Comparison of ENCODE assay signal across 16 cellular contexts in genomic region chr12:124737040-124737419, GRCh38.
DNase-seq lines count a peak whose midpoint lies in the region; ATAC-seq lines count a peak whose summit lies in the region.
"Had no signal": no experiment of that assay in that cellular context is flagged by ENCODE, and none has a peak within 500 bp of the region (broad histone marks: within the 10 kb centered on the region; RNA-seq: fewer than 3 reads in every experiment).

No MANE protein-coding gene starts in this region.

- H3K4me1 Mint-ChIP-seq in dendritic cell treated with granulocyte-macrophage colony-stimulating factor and Interleukin-4, amounts not matched to agents 40 ng/mL and 50 ng/mL, for 4 days (ENCODE audit: low read depth), result peaks cover 74% of the 10 kb centered on the region

- peak overlapping the region; percentile 11 for H2AK5ac ChIP-seq in neuronal stem cell (ENCODE audit: low read depth, low read length)

- H3K4me1 ChIP-seq in neuronal stem cell (ENCODE audit: control insufficient read depth in 2 of 2, insufficient read depth in 1 of 2, low read depth in 1 of 2, low read length in 2 of 2), result peaks cover 18 to 24% of the 10 kb centered on the region in 2 donors

- H2BK12ac ChIP-seq in neuronal stem cell (ENCODE audit: low read length), result no peak overlapping the region

- H3K9me3 ChIP-seq in neuronal stem cell (replicated peaks in 1 of 2; ENCODE audit: control insufficient read depth in 2 of 2, insufficient read depth in 1 of 2, low read depth in 1 of 2, low read length in 2 of 2), result peaks cover 5 to 9% of the 10 kb centered on the region in 2 donors
- H3K9me3 ChIP-seq: breast epithelium had no signal

- no peak for ATAC-seq in HG03520 (IDR thresholded peaks at IDR 0.05; ENCODE audit: unreplicated experiment)
- no peak for ATAC-seq in HG02885 (IDR thresholded peaks at IDR 0.05; ENCODE audit: poor library complexity, unreplicated experiment)
- ATAC-seq: stimulated activated naive B cell treated with anti-CD40 and anti-IgM and Interleukin-4, amounts not matched to agents 10 μg/mL and 1 μg/mL and 100 μg/mL, for 72 hours had no signal

- peak overlapping the region; percentile 20 for H3K27ac Mint-ChIP-seq in dendritic cell treated with granulocyte-macrophage colony-stimulating factor and Interleukin-4, amounts not matched to agents 40 ng/mL and 50 ng/mL, for 4 days
- H3K27ac Mint-ChIP-seq: activated CD4-positive, alpha-beta T cell treated with anti-CD3 and anti-CD28 coated beads, Interleukin-2, amount 10 ng/mL, durations not matched to agents 7 days and 5 days; stimulated activated naive B cell treated with anti-CD40 and anti-IgM and Interleukin-4, amounts not matched to agents 10 μg/mL and 1 μg/mL and 100 μg/mL, for 72 hours had no signal

- H2BK5ac ChIP-seq in neuronal stem cell (ENCODE audit: low read length), result no peak overlapping the region

- no peak overlapping the region for H4K8ac ChIP-seq in neuronal stem cell (ENCODE audit: low read depth, low read length)

- H3K14ac ChIP-seq in neuronal stem cell (ENCODE audit: low read length), result no peak overlapping the region

- no peak overlapping the region for H2BK120ac ChIP-seq in neuronal stem cell (ENCODE audit: low read depth, low read length)

- WGBS in neuronal stem cell (ENCODE audit: extremely low coverage in 2 of 2, insufficient read length in 2 of 2, insufficient replicate concordance in 1 of 2), 2 donors, result no CpG with 5 or more reads among the region's 8 CpGs

- intact Hi-C loops in dendritic cell treated with granulocyte-macrophage colony-stimulating factor and Interleukin-4, amounts not matched to agents 40 ng/mL and 50 ng/mL, for 4 days (cut with micrococcal nuclease), result no loop called here

- no peak overlapping the region for H3K18ac ChIP-seq in neuronal stem cell (ENCODE audit: low read length)

- no peak overlapping the region for H3K27ac ChIP-seq in neuronal stem cell (replicated peaks; ENCODE audit: low read length)
- H3K27ac ChIP-seq: PC-9 had no signal

- no peaks in the 10 kb centered on the region for H3K27me3 Mint-ChIP-seq in dendritic cell treated with granulocyte-macrophage colony-stimulating factor and Interleukin-4, amounts not matched to agents 40 ng/mL and 50 ng/mL, for 4 days
- H3K27me3 Mint-ChIP-seq: CD4-positive, alpha-beta T cell had no signal

- H3K4me3 Mint-ChIP-seq in dendritic cell treated with granulocyte-macrophage colony-stimulating factor and Interleukin-4, amounts not matched to agents 40 ng/mL and 50 ng/mL, for 4 days, result peak overlapping the region; percentile 45
- H3K4me3 Mint-ChIP-seq: activated CD4-positive, alpha-beta T cell treated with anti-CD3 and anti-CD28 coated beads, Interleukin-2, amount 10 ng/mL, durations not matched to agents 7 days and 5 days; CD4-positive, alpha-beta T cell; stimulated activated naive B cell treated with anti-CD40 and anti-IgM and Interleukin-4, amounts not matched to agents 10 μg/mL and 1 μg/mL and 100 μg/mL, for 72 hours had no signal

- H3K9me3 Mint-ChIP-seq in dendritic cell treated with granulocyte-macrophage colony-stimulating factor and Interleukin-4, amounts not matched to agents 40 ng/mL and 50 ng/mL, for 4 days, result no peaks in the 10 kb centered on the region
- H3K9me3 Mint-ChIP-seq: activated CD4-positive, alpha-beta T cell treated with anti-CD3 and anti-CD28 coated beads, Interleukin-2, amount 10 ng/mL, durations not matched to agents 7 days and 5 days; CD4-positive, alpha-beta T cell; stimulated activated naive B cell treated with anti-CD40 and anti-IgM and Interleukin-4, amounts not matched to agents 10 μg/mL and 1 μg/mL and 100 μg/mL, for 72 hours had no signal

- no peaks in the 10 kb centered on the region for H3K36me3 ChIP-seq in neuronal stem cell (replicated peaks in 1 of 2; ENCODE audit: control insufficient read depth in 2 of 2, insufficient read depth in 2 of 2, low read length in 2 of 2)
- H3K36me3 ChIP-seq: breast epithelium, heart left ventricle had no signal

- peak; percentile 66 for DNase-seq in H4 (ENCODE audit: low spot score)
- peak; percentile 62 for DNase-seq in RKO (ENCODE audit: low spot score)
- no peak for DNase-seq in neuronal stem cell (ENCODE audit: low spot score)
- no peak for DNase-seq in NCI-H446 treated with DMSO at 0.1 percent for 48 hours (lab: John Stamatoyannopoulos, UW)
- no peak for DNase-seq in activated CD8-positive, alpha-beta memory T cell treated with anti-CD3 and anti-CD28 coated beads, Interleukin-2, amount 50 U/mL, for 48 hours
- DNase-seq: activated CD4-positive, alpha-beta T cell treated with anti-CD3 and anti-CD28 coated beads, Interleukin-2, amount 10 ng/mL, durations not matched to agents 7 days and 5 days; CD4-positive, alpha-beta T cell; heart left ventricle; KG1; NCI-H1417 treated with DMSO at 0.1 percent for 48 hours; PC-9; stimulated activated naive B cell treated with anti-CD40 and anti-IgM and Interleukin-4, amounts not matched to agents 10 μg/mL and 1 μg/mL and 100 μg/mL, for 72 hours had no signal

- no peak overlapping the region for H3K9ac ChIP-seq in neuronal stem cell (ENCODE audit: low read depth, low read length, poor library complexity)

- H3K27me3 ChIP-seq in neuronal stem cell (ENCODE audit: control insufficient read depth in 3 of 3, insufficient read depth in 3 of 3, low read depth in 1 of 3, low read length in 3 of 3), result peaks cover 0 to 22% (median 1%) of the 10 kb centered on the region in 3 experiments
- H3K27me3 ChIP-seq: breast epithelium, heart left ventricle had no signal

- H3K4ac ChIP-seq in neuronal stem cell (ENCODE audit: low read length), result no peak overlapping the region

- peak overlapping the region; percentile 29 for H2AFZ ChIP-seq in neuronal stem cell (ENCODE audit: low read length)
- H2AFZ ChIP-seq: PC-9 had no signal

- H3K4me3 ChIP-seq in neuronal stem cell (ENCODE audit: low read length in 2 of 2), result no peak overlapping the region
- H3K4me3 ChIP-seq: PC-9 had no signal

- no peak overlapping the region for H2BK15ac ChIP-seq in neuronal stem cell (ENCODE audit: low read length)

- H4K91ac ChIP-seq in neuronal stem cell (ENCODE audit: low read depth, low read length, poor library complexity), result no peak overlapping the region

- no peak overlapping the region for H3K23ac ChIP-seq in neuronal stem cell (ENCODE audit: low read depth, low read length, poor library complexity)

- H3K4me2 ChIP-seq in neuronal stem cell (ENCODE audit: insufficient read depth, low read length, poor library complexity, severe bottlenecking), result no peak overlapping the region
- H3K4me2 ChIP-seq: PC-9 had no signal

- peaks cover 3% of the 10 kb centered on the region for H3K36me3 Mint-ChIP-seq in dendritic cell treated with granulocyte-macrophage colony-stimulating factor and Interleukin-4, amounts not matched to agents 40 ng/mL and 50 ng/mL, for 4 days (ENCODE audit: low read depth)

- no peaks in the 10 kb centered on the region for H3K79me1 ChIP-seq in neuronal stem cell (ENCODE audit: low read depth, low read length)

Comparison
In these comparisons a context has a peak if more than half of its experiments do, and no peak if none do; other contexts are left out.
1. DNase-seq: peak in H4 (single experiment) and RKO (single experiment); none in neuronal stem cell (single experiment), NCI-H446 treated with DMSO at 0.1 percent for 48 hours (single experiment) and activated CD8-positive, alpha-beta memory T cell treated with anti-CD3 and anti-CD28 coated beads, Interleukin-2, amount 50 U/mL, for 48 hours (single experiment).